ENCODE assay signal across 9 cellular contexts in the genomic region with DNA sequence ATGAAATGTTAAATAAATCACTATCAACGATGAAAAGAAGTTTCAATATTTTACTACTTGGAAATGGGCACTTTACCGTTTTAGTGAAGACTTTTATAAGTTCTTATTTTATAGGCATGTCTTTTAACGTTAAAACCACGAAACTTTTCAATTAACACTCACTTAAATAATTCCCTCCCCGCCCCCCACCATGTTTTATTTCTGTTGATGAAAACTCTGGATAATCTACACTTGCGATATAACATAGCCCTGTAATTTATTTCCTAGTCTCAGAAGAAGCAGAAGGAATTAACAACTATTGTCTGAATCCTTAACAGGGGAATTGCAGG. TPM values are rescaled to one million over a fixed set of nuclear protein-coding genes. Genes with fewer than 3 reads are reported as not detected.
DNase-seq lines count a peak whose midpoint lies in the region; ATAC-seq, FAIRE-seq and TF ChIP-seq lines count a peak whose summit lies in the region.
"Had no signal": no experiment of that assay in that cellular context is flagged by ENCODE, and none has a peak within 500 bp of the region (broad histone marks: within the 10 kb centered on the region; RNA-seq: fewer than 3 reads in every experiment).

No MANE protein-coding gene starts in this region.

- 0% methylated on average over 1 of the region's 6 CpGs; no CpG with 5 or more reads in 1 of the 2 experiments for WGBS in mesodermal cell (ENCODE audit: insufficient coverage in 2 of 2), 2 experiments
- WGBS in thyroid gland, 2 donors, result 35 to 41% methylated on average over 6 of the region's 6 CpGs

- peak overlapping the region; percentile 83 for H3K4me3 Mint-ChIP-seq in activated naive CD4-positive, alpha-beta T cell treated with anti-CD3 and anti-CD28 coated beads for 36 hours

- TF ChIP-seq CTCF in bronchial epithelial cell (IDR thresholded peaks at IDR 0.05; ENCODE audit: insufficient read depth, low read length, severe bottlenecking), result no peak
- TF ChIP-seq CTCF in thyroid gland (IDR thresholded peaks at IDR 0.05), result no peak

- TF ChIP-seq POLR2A in thyroid gland (IDR thresholded peaks at IDR 0.05), result no peak

- H3K36me3 ChIP-seq in bronchial epithelial cell (ENCODE audit: control insufficient read depth, insufficient read depth, low read length) (no peaks in the 10 kb centered on the region), mesodermal cell (ENCODE audit: control insufficient read depth, insufficient read depth, low read length) (no peaks in the 10 kb centered on the region), thyroid gland (no peaks in the 10 kb centered on the region)

- CTCF ChIA-PET in activated naive CD4-positive, alpha-beta T cell treated with anti-CD3 and anti-CD28 coated beads for 36 hours (lab: Charles Lee), result no interaction called here

- no peak for ATAC-seq in HG03378 (IDR thresholded peaks at IDR 0.05; ENCODE audit: unreplicated experiment)

- no peak overlapping the region for H3K27ac Mint-ChIP-seq in activated naive CD4-positive, alpha-beta T cell treated with anti-CD3 and anti-CD28 coated beads for 36 hours

- no peaks in the 10 kb centered on the region for H3K27me3 ChIP-seq in bronchial epithelial cell (ENCODE audit: control insufficient read depth, insufficient read depth, low read length)
- no peaks in the 10 kb centered on the region for H3K27me3 ChIP-seq in thyroid gland

- intact Hi-C loops in activated naive CD4-positive, alpha-beta T cell treated with anti-CD3 and anti-CD28 coated beads for 36 hours (cut with micrococcal nuclease), result loop anchor here (1.0 kb wide), 2 partner anchors 47 to 99 kb away; a partner anchor contains a TSS
- intact Hi-C loops in thyroid gland (cut with DNase I), result no loop called here

- peak overlapping the region; percentile 54 for H3K4me3 ChIP-seq in bronchial epithelial cell (ENCODE audit: low read depth, low read length)
- H3K4me3 ChIP-seq in mesodermal cell (ENCODE audit: extremely low read depth, insufficient read depth, low read length, poor library complexity, severe bottlenecking), result peak overlapping the region; percentile 58
- H3K4me3 ChIP-seq in thyroid gland (replicated peaks in 1 of 3), result peak overlapping the region in 2 of 3 donors; percentile 13 to 51

- H3K4me1 ChIP-seq in mesodermal cell (ENCODE audit: control insufficient read depth, insufficient read depth, low read length, poor library complexity, severe bottlenecking) (no peaks in the 10 kb centered on the region), thyroid gland (no peaks in the 10 kb centered on the region)

- peaks cover 9% of the 10 kb centered on the region for H3K4me1 Mint-ChIP-seq in activated naive CD4-positive, alpha-beta T cell treated with anti-CD3 and anti-CD28 coated beads for 36 hours (ENCODE audit: low read depth)

- H3K9me3 Mint-ChIP-seq in activated naive CD4-positive, alpha-beta T cell treated with anti-CD3 and anti-CD28 coated beads for 36 hours, result peaks cover 35% of the 10 kb centered on the region

- no peak overlapping the region for H3K27ac ChIP-seq in mesodermal cell (ENCODE audit: low read depth, low read length, severe bottlenecking)
- no peak overlapping the region for H3K27ac ChIP-seq in thyroid gland

- H3K9me3 ChIP-seq in mesodermal cell (ENCODE audit: control insufficient read depth, low read length) (peaks cover 12% of the 10 kb centered on the region), thyroid gland (no peaks in the 10 kb centered on the region)

- peaks cover 20% of the 10 kb centered on the region for H3K36me3 Mint-ChIP-seq in activated naive CD4-positive, alpha-beta T cell treated with anti-CD3 and anti-CD28 coated beads for 36 hours (ENCODE audit: low read depth)

- DNase-seq in activated naive CD4-positive, alpha-beta T cell treated with anti-CD3 and anti-CD28 coated beads for 36 hours, result no peak
- DNase-seq in activated naive CD4-positive, alpha-beta T cell (lab: John Stamatoyannopoulos, UW), result no peak
- DNase-seq in bronchial epithelial cell (ENCODE audit: low read depth), result no peak
- DNase-seq in thyroid gland, result no peak
- no peak for DNase-seq in NCI-H446 (lab: John Stamatoyannopoulos, UW)
- DNase-seq in globus pallidus (ENCODE audit: low spot score), result no peak
- DNase-seq: NCI-H1417 treated with DMSO at 0.1 percent for 48 hours had no signal

- H3K27me3 Mint-ChIP-seq in activated naive CD4-positive, alpha-beta T cell treated with anti-CD3 and anti-CD28 coated beads for 36 hours (ENCODE audit: low read depth), result peaks cover 2% of the 10 kb centered on the region

- no peak for FAIRE-seq in bronchial epithelial cell (lab: Jason Lieb, UNC)

RNA-seq across cellular contexts. Expression of a gene that starts 0.3 kb away (rescaled TPM):
- total RNA-seq in activated naive CD4-positive, alpha-beta T cell treated with anti-CD3 and anti-CD28 coated beads for 36 hours, result under 1 TPM; 0.67 to 0.86 TPM
- total RNA-seq in bronchial epithelial cell (2.2 and 4.5 TPM in 2 replicates), thyroid gland (1 to 10 TPM; 3.8 to 6.6 (median 5.1) TPM)
- 2.3 TPM for polyA plus RNA-seq in mesodermal cell (2013, experiment 1 of 2)
- polyA plus RNA-seq in mesodermal cell (2013, experiment 2 of 2), result 3.4 TPM

RNA-seq across cellular contexts. Expression of a gene that starts 45.3 kb away (rescaled TPM):
- under 1 TPM; 0.05 to 0.17 TPM for total RNA-seq in activated naive CD4-positive, alpha-beta T cell treated with anti-CD3 and anti-CD28 coated beads for 36 hours
- 5.0 and 7.2 TPM in 2 replicates for total RNA-seq in bronchial epithelial cell
- 2.9 TPM for polyA plus RNA-seq in mesodermal cell (2013, experiment 1 of 2)
- 3.1 TPM for polyA plus RNA-seq in mesodermal cell (2013, experiment 2 of 2)
- total RNA-seq in thyroid gland, result 10 to 100 TPM in 2 of 4 donors, 1 to 10 TPM in 2; 7.8 to 22.6 (median 11.2) TPM

RNA-seq across cellular contexts. Expression of a gene that starts 46.5 kb away (rescaled TPM):
- under 1 TPM; 0.57 to 0.79 TPM for total RNA-seq in activated naive CD4-positive, alpha-beta T cell treated with anti-CD3 and anti-CD28 coated beads for 36 hours
- total RNA-seq in bronchial epithelial cell (10.8 and 19.5 TPM in 2 replicates), thyroid gland (10 to 100 TPM; 13.3 to 22.9 (median 17.8) TPM)
- polyA plus RNA-seq in mesodermal cell (2013, experiment 1 of 2), result 8.6 TPM
- 3.9 TPM for polyA plus RNA-seq in mesodermal cell (2013, experiment 2 of 2)
